In the genomic region with DNA sequence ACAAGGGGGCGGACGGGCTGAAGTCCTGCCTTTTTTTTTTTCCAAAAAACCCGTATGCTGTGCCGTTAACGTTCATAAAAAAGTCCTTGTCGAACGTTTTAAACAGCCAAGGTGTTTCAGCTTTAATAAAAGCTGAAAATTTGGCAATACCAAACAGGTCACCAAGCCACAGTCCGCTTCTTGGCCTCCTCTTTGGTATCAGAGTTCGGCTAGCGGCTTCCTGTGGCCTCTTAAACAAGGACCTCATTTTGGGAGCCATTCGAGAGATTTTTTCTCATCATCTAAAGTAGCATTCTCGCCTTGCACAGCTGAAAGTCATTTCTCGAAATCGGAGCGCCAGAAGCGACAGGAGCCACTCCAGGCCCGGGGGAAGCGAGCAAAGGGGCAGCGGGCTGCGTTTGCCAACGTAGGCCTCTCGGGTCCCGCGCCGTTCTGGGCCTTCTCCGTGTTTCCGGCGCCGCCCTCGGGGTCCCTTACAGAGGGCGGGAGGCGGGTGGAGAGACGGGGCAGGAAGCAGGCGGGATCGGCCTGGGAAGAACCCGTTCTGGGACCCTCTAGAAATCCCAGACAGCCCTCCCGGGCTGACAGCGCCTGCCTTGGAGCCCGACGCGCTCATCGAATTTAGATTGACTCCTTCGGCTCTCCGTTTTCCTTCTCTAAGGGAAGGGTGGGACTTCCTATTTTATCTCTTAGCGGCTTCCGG, we compare ENCODE assay signal across 8 cellular contexts. TPM values are rescaled to one million over a fixed set of nuclear protein-coding genes. Genes with fewer than 3 reads are reported as not detected.
A peak's percentile ranks its signal among the peaks of the same experiment; 100 is the strongest.
DNase-seq lines count a peak whose midpoint lies in the region; ATAC-seq and TF ChIP-seq lines count a peak whose summit lies in the region.

No MANE protein-coding gene starts in this region.

- intact Hi-C loops in colonic mucosa (cut with DNase I) (loop anchor here (5.0 kb wide), 1 partner anchor 95 kb away; no protein-coding TSS in a partner anchor), lower leg skin (cut with DNase I; ENCODE audit: low total_unique reads) (no loop called here)

- DNase-seq in NCI-H82 (lab: John Stamatoyannopoulos, UW): peak; percentile 85
- no peak for DNase-seq in NCI-H82 treated with DMSO at 0.1 percent for 48 hours (lab: John Stamatoyannopoulos, UW; ENCODE audit: unreplicated experiment)
- peak; percentile 46 for DNase-seq in NCI-H2171 (lab: John Stamatoyannopoulos, UW)
- peak; percentile 62 to 73 for DNase-seq in activated CD4-positive, alpha-beta T cell treated with anti-CD3 and anti-CD28 coated beads for 4 hours
- peak; percentile 73 for DNase-seq in colonic mucosa
- DNase-seq in lower leg skin (ENCODE audit: low spot score in 2 of 2): peak; percentile 37 to 94
- peak; percentile 13 to 56 (median 39) for DNase-seq in stimulated activated CD4-positive, alpha-beta T cell treated with anti-CD3 and anti-CD28 coated beads, TNF-alpha, amount 100 ng/mL, for 1 hour (ENCODE audit: low read depth in 3 of 3, low spot score in 1 of 3)

- 0% methylated on average over 38 to 46 of the region's 46 CpGs for WGBS in lower leg skin, 2 donors

- H3K9me3 ChIP-seq in colonic mucosa: no peaks in the 10 kb centered on the region

- H3K4me1 ChIP-seq in colonic mucosa: peaks cover 7% of the 10 kb centered on the region

- H3K36me3 ChIP-seq in colonic mucosa: no peaks in the 10 kb centered on the region

- no peak for TF ChIP-seq POLR2A in lower leg skin (IDR thresholded peaks at IDR 0.05)

- peak; percentile 25 for ATAC-seq in HG02870 (IDR thresholded peaks at IDR 0.05; ENCODE audit: unreplicated experiment)

- H3K4me3 ChIP-seq in colonic mucosa (peak overlapping the region; percentile 94), lower leg skin (ENCODE audit: low read depth, poor library complexity, severe bottlenecking) (peak overlapping the region; percentile 92)

- peak overlapping the region; percentile 96 for H3K27ac ChIP-seq in colonic mucosa

- peak overlapping the region; percentile 84 to 95 for H3K9ac ChIP-seq in colonic mucosa (ENCODE audit: low read depth in 2 of 2, low read length in 2 of 2)

- TF ChIP-seq CTCF in colonic mucosa (IDR thresholded peaks at IDR 0.05): no peak
- no peak for TF ChIP-seq CTCF in lower leg skin (IDR thresholded peaks at IDR 0.05)

- no peaks in the 10 kb centered on the region for H3K27me3 ChIP-seq in colonic mucosa

RNA-seq across cellular contexts. Expression of a gene that starts 0.6 kb away (rescaled TPM):
- 10 to 100 TPM in 1 of 2 donors, 1 to 10 TPM in 1; 8.1 to 13.1 TPM for total RNA-seq in colonic mucosa
- 10 to 100 TPM in 2 of 4 donors, 1 to 10 TPM in 2; 7.0 to 13.9 (median 10.9) TPM for total RNA-seq in lower leg skin
